In genomic region chr22:45308624-45309421, GRCh38 we compare ENCODE assay signal across 8 cellular contexts. TPM values are rescaled to one million over a fixed set of nuclear protein-coding genes. Genes with fewer than 3 reads are reported as not detected.
A peak's percentile ranks its signal among the peaks of the same experiment; 100 is the strongest.
DNase-seq lines count a peak whose midpoint lies in the region; ATAC-seq, FAIRE-seq and TF ChIP-seq lines count a peak whose summit lies in the region.

No MANE protein-coding gene starts in this region.

- TF ChIP-seq EP300 in A549 (IDR thresholded peaks at IDR 0.05) = no peak

- DNase-seq in A549 (ENCODE audit: low read depth in 1 of 2, low spot score in 1 of 2) = no peak
- no peak for DNase-seq in HFFc6
- DNase-seq in activated naive CD4-positive, alpha-beta T cell treated with anti-CD3 and anti-CD28 coated beads, Interleukin-2, amount 50 U/mL, for 16 hours = peak; percentile 27
- no peak for DNase-seq in stimulated activated naive B cell treated with anti-CD40 and anti-IgM and Interleukin-4, amounts not matched to agents 10 μg/mL and 1 μg/mL and 100 μg/mL, for 72 hours

- CTCF ChIA-PET in A549 (lab: Yijun Ruan, JAX) = interaction anchor here (0.6 to 1.2 kb wide), 2 partner anchors 22 to 1160 kb away, joined by 3 read pairs; no protein-coding TSS in a partner anchor

- H3K4me1 ChIP-seq in A549 = peaks cover 4% of the 10 kb centered on the region; the same call in 1 of the 3 replicates
- H3K4me1 ChIP-seq in iPS-18a (ENCODE audit: control insufficient read depth, low read depth, low read length) = peaks cover 14% of the 10 kb centered on the region

- H3K4me2 ChIP-seq in A549 = peak overlapping the region; percentile 72

- peaks cover 11% of the 10 kb centered on the region for H3K27me3 ChIP-seq in iPS-18a (ENCODE audit: control insufficient read depth, insufficient read depth, low read length)

- no peak for ATAC-seq in A549
- ATAC-seq in stimulated activated naive B cell treated with anti-CD40 and anti-IgM and Interleukin-4, amounts not matched to agents 10 μg/mL and 1 μg/mL and 100 μg/mL, for 72 hours (replicated peaks) = peak in 1 of 2 donors; percentile 10
- ATAC-seq in HG03571 (IDR thresholded peaks at IDR 0.05; ENCODE audit: unreplicated experiment) = no peak
- no peak for ATAC-seq in HG03378 (IDR thresholded peaks at IDR 0.05; ENCODE audit: unreplicated experiment)
- ATAC-seq in GM21526 (IDR thresholded peaks at IDR 0.05; ENCODE audit: low FRiP score, unreplicated experiment) = no peak

- H3K4me3 ChIP-seq in A549 (peak overlapping the region; percentile 65), iPS-18a (ENCODE audit: low read length) (peak overlapping the region; percentile 63)

- H3K36me3 Mint-ChIP-seq in HFFc6 (ENCODE audit: low read depth) = peaks cover 9% of the 10 kb centered on the region; the same call in 1 of the 2 replicates
- peaks cover 9 to 18% of the 10 kb centered on the region in 2 donors for H3K36me3 Mint-ChIP-seq in stimulated activated naive B cell treated with anti-CD40 and anti-IgM and Interleukin-4, amounts not matched to agents 10 μg/mL and 1 μg/mL and 100 μg/mL, for 72 hours

- H3K27me3 Mint-ChIP-seq in HFFc6 (ENCODE audit: insufficient read depth) = peaks cover 4% of the 10 kb centered on the region
- no peaks in the 10 kb centered on the region for H3K27me3 Mint-ChIP-seq in stimulated activated naive B cell treated with anti-CD40 and anti-IgM and Interleukin-4, amounts not matched to agents 10 μg/mL and 1 μg/mL and 100 μg/mL, for 72 hours

- H3K9me3 Mint-ChIP-seq in HFFc6 = no peaks in the 10 kb centered on the region
- no peaks in the 10 kb centered on the region for H3K9me3 Mint-ChIP-seq in stimulated activated naive B cell treated with anti-CD40 and anti-IgM and Interleukin-4, amounts not matched to agents 10 μg/mL and 1 μg/mL and 100 μg/mL, for 72 hours

- peak overlapping the region; percentile 84 for H3K27ac Mint-ChIP-seq in HFFc6
- H3K27ac Mint-ChIP-seq in stimulated activated naive B cell treated with anti-CD40 and anti-IgM and Interleukin-4, amounts not matched to agents 10 μg/mL and 1 μg/mL and 100 μg/mL, for 72 hours = peak overlapping the region; percentile 95

- TF ChIP-seq POLR2A in A549 (IDR thresholded peaks at IDR 0.05; ENCODE audit: low read length) = no peak

- H3K4me1 Mint-ChIP-seq in HFFc6 (ENCODE audit: low read depth) = peaks cover 32% of the 10 kb centered on the region
- peaks cover 27 to 43% of the 10 kb centered on the region in 2 donors for H3K4me1 Mint-ChIP-seq in stimulated activated naive B cell treated with anti-CD40 and anti-IgM and Interleukin-4, amounts not matched to agents 10 μg/mL and 1 μg/mL and 100 μg/mL, for 72 hours

- no peak for FAIRE-seq in A549 (lab: Jason Lieb, UNC)

- TF ChIP-seq CTCF in A549 (IDR thresholded peaks at IDR 0.05) (no peak), HFFc6 (IDR thresholded peaks at IDR 0.05) (no peak)

- WGBS in A549 (ENCODE audit: missing lambda C conversion rate) = 85% methylated on average over 28 of the region's 28 CpGs

- TF ChIP-seq RAD21 in A549 (conservative IDR thresholded peaks at IDR 0.05 in 1 of 2, IDR thresholded peaks at IDR 0.05 in 1 of 2) = no peak

- H3K9me3 ChIP-seq in A549 = no peaks in the 10 kb centered on the region
- H3K9me3 ChIP-seq in iPS-18a (ENCODE audit: control insufficient read depth, low read depth, low read length) = no peaks in the 10 kb centered on the region

- no peaks in the 10 kb centered on the region for H3K36me3 ChIP-seq in iPS-18a (ENCODE audit: control insufficient read depth, low read depth, low read length)

- peak overlapping the region; percentile 86 for H3K4me3 Mint-ChIP-seq in HFFc6
- H3K4me3 Mint-ChIP-seq in stimulated activated naive B cell treated with anti-CD40 and anti-IgM and Interleukin-4, amounts not matched to agents 10 μg/mL and 1 μg/mL and 100 μg/mL, for 72 hours = peak overlapping the region; percentile 95 to 97

- H3K9ac ChIP-seq in iPS-18a (ENCODE audit: low read length) = peak overlapping the region; percentile 48

- H3K27ac ChIP-seq in A549 (peak overlapping the region; percentile 61 to 89), iPS-18a (ENCODE audit: low read length) (no peak overlapping the region)

- POLR2A ChIA-PET in A549 (lab: Yijun Ruan, JAX) = no interaction called here

TF ChIP-seq in A549, 52 proteins besides CTCF, POLR2A, EP300 and RAD21:
- no peak for TF ChIP-seq ZNF302 (CRISPR knock-in tag; IDR thresholded peaks at IDR 0.05)
- TF ChIP-seq PHF8 (IDR thresholded peaks at IDR 0.05; ENCODE audit: borderline replicate concordance, low read depth) = 0 out of 2 replicates have a peak, but pooled peaks have one; percentile 31
- no peak for TF ChIP-seq EHMT2 (IDR thresholded peaks at IDR 0.05; ENCODE audit: low read depth)
- no peak for TF ChIP-seq HOXA7 (CRISPR knock-in tag; IDR thresholded peaks at IDR 0.05)

RNA-seq across cellular contexts. Expression of gene FAM118A, which starts 0.9 kb away (rescaled TPM):
- 15.8 and 16.8 TPM in 2 replicates for polyA plus RNA-seq in A549 (2011; rRNA removed)
- polyA plus RNA-seq in A549 (2012; cell fraction: cytosol; rRNA removed) = 10.4 and 12.2 TPM in 2 replicates
- 24.0 and 27.5 TPM in 2 replicates for polyA plus RNA-seq in A549 (2012; cell fraction: nucleus; rRNA removed)
- polyA plus RNA-seq in A549 (2017; fragmentation: RNase III; extraction: RNeasy Plus Mini Kit Qiagen cat#74134 plus additional on column Dnase treatment) = 16.4 to 18.1 TPM (median 16.6 TPM) in 3 replicates
- 7.9 and 14.1 TPM in 2 replicates for polyA minus RNA-seq in A549 (2011; rRNA and poly(A)+ RNA removed)
- 10 to 100 TPM in 4 of 6 experiments, 1 to 10 TPM in 2; 8.6 to 13.2 (median 10.7) TPM for total RNA-seq in HFFc6 (2021; fragmentation: NEBNext Ultra II Directional; extraction: Animal tissue kit (Norgen Biotek cat#: 25700))

RNA-seq across cellular contexts. Expression of gene UPK3A, which starts 24.1 kb away (rescaled TPM):
- polyA plus RNA-seq in A549 (2011; rRNA removed) (not detected in 2 replicates), A549 (2017; fragmentation: RNase III; extraction: RNeasy Plus Mini Kit Qiagen cat#74134 plus additional on column Dnase treatment) (not detected in 3 replicates)
- polyA plus RNA-seq in A549 (2012; cell fraction: cytosol; rRNA removed) = not detected in 2 replicates
- not detected in 2 replicates for polyA plus RNA-seq in A549 (2012; cell fraction: nucleus; rRNA removed)
- not detected in 2 replicates for polyA minus RNA-seq in A549 (2011; rRNA and poly(A)+ RNA removed)
- total RNA-seq in HFFc6 (2021; fragmentation: NEBNext Ultra II Directional; extraction: Animal tissue kit (Norgen Biotek cat#: 25700)) = not detected
